Comparison of ENCODE assay signal across 8 cellular contexts in the genomic region with DNA sequence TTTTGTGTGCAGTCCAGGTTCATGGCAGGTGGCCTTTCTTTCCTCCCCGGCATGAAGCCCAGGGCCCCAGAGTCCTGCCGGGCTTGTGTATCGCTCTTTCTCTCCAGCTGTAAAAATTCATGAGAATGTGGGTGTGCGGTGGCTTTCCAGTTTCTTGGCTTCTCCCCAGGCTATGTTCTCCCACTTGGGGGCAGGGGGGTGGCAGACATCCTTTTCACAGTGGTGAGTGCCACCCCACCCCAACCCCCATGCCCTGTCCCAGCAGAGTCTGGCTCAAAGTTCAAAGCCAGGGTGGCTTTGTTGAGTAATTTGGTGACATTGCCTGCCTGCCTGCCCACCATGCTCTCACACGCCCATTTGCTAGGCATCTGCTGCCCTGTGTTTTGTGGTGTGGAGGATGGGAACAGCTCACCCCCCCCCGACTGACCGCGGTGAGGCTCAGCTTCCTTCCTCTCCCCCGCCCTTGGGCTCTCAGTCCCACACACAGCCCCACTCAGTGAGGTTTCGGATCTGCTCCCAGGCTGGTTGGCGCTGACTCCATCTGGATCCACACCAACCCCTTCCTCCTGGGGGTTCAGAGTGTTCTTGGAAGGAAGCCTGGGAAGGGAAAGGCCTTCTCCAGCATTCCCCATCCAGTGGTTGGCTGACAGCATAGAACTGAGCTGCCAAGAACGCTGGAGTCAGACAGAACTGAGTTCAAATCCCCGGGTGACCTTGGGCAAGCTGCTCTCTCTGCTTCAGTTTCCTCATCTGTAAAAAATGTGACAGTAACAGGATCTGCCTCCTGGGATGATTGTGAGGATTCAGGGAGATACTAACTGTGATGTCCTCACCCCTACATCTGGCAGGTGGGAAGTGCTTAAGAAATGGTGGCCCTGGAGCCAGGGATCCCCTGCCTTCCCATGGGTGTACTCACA. TPM values are rescaled to one million over a fixed set of nuclear protein-coding genes. Genes with fewer than 3 reads are reported as not detected.
DNase-seq lines count a peak whose midpoint lies in the region; ATAC-seq and TF ChIP-seq lines count a peak whose summit lies in the region.

No MANE protein-coding gene starts in this region.

- no peak overlapping the region for H3K4me3 Mint-ChIP-seq in activated naive CD4-positive, alpha-beta T cell treated with anti-CD3 and anti-CD28 coated beads, Interleukin-2, amount 10 ng/mL, durations not matched to agents 7 days and 5 days

- H3K36me3 ChIP-seq in mucosa of descending colon (ENCODE audit: low read depth), result no peaks in the 10 kb centered on the region
- H3K36me3 ChIP-seq in upper lobe of right lung, result no peaks in the 10 kb centered on the region

- H3K9me3 Mint-ChIP-seq in activated naive CD4-positive, alpha-beta T cell treated with anti-CD3 and anti-CD28 coated beads, Interleukin-2, amount 50 U/mL, for 72 hours, result no peaks in the 10 kb centered on the region
- no peaks in the 10 kb centered on the region for H3K9me3 Mint-ChIP-seq in activated naive CD4-positive, alpha-beta T cell treated with anti-CD3 and anti-CD28 coated beads, Interleukin-2, amount 10 ng/mL, durations not matched to agents 7 days and 5 days

- H3K4me1 ChIP-seq in mucosa of descending colon (ENCODE audit: low read depth), result peaks cover 56% of the 10 kb centered on the region
- H3K4me1 ChIP-seq in upper lobe of right lung, result peaks cover 74% of the 10 kb centered on the region

- H3K9me3 ChIP-seq in mucosa of descending colon (no peaks in the 10 kb centered on the region), upper lobe of right lung (no peaks in the 10 kb centered on the region)

- peak; percentile 37 to 59 for ATAC-seq in activated naive CD4-positive, alpha-beta T cell treated with anti-CD3 and anti-CD28 coated beads, Interleukin-2, amount 50 U/mL, for 72 hours
- ATAC-seq in HG02943 (IDR thresholded peaks at IDR 0.05; ENCODE audit: low read depth, unreplicated experiment), result peak; percentile 54
- ATAC-seq in mucosa of descending colon, result peak; percentile 41
- ATAC-seq in upper lobe of right lung, result peak; percentile 90

- CTCF ChIA-PET in activated naive CD4-positive, alpha-beta T cell treated with anti-CD3 and anti-CD28 coated beads, Interleukin-2, amount 10 ng/mL, durations not matched to agents 7 days and 5 days (lab: Charles Lee), result interaction anchor here (1.0 to 1.7 kb wide), 2 partner anchors 35 to 68 kb away, joined by 3 to 5 read pairs; partner anchors contain the start of gene CHD9

- in situ Hi-C loops in SK-MEL-5 (cut with HindIII; ENCODE audit: low pct_unique_long_range_greater_than_20kb, low sequenced_read_pairs), result no loop called here

- H3K27me3 Mint-ChIP-seq in activated naive CD4-positive, alpha-beta T cell treated with anti-CD3 and anti-CD28 coated beads, Interleukin-2, amount 10 ng/mL, durations not matched to agents 7 days and 5 days, result peaks cover 17% of the 10 kb centered on the region

- H3K27ac ChIP-seq in upper lobe of right lung, result peak overlapping the region; percentile 80

- H3K27ac Mint-ChIP-seq in activated naive CD4-positive, alpha-beta T cell treated with anti-CD3 and anti-CD28 coated beads, Interleukin-2, amount 50 U/mL, for 72 hours, result no peak overlapping the region
- H3K27ac Mint-ChIP-seq in activated naive CD4-positive, alpha-beta T cell treated with anti-CD3 and anti-CD28 coated beads, Interleukin-2, amount 10 ng/mL, durations not matched to agents 7 days and 5 days, result no peak overlapping the region

- intact Hi-C loops in mucosa of descending colon (cut with DNase I, micrococcal nuclease), result no loop called here
- intact Hi-C loops in upper lobe of right lung (cut with DNase I), result no loop called here

- H3K36me3 Mint-ChIP-seq in activated naive CD4-positive, alpha-beta T cell treated with anti-CD3 and anti-CD28 coated beads, Interleukin-2, amount 50 U/mL, for 72 hours, result no peaks in the 10 kb centered on the region
- no peaks in the 10 kb centered on the region for H3K36me3 Mint-ChIP-seq in activated naive CD4-positive, alpha-beta T cell treated with anti-CD3 and anti-CD28 coated beads, Interleukin-2, amount 10 ng/mL, durations not matched to agents 7 days and 5 days

- no peaks in the 10 kb centered on the region for H3K27me3 ChIP-seq in upper lobe of right lung

- peaks cover 34% of the 10 kb centered on the region for H3K4me1 Mint-ChIP-seq in activated naive CD4-positive, alpha-beta T cell treated with anti-CD3 and anti-CD28 coated beads, Interleukin-2, amount 10 ng/mL, durations not matched to agents 7 days and 5 days

- no peak for DNase-seq in activated naive CD4-positive, alpha-beta T cell treated with anti-CD3 and anti-CD28 coated beads, Interleukin-2, amount 50 U/mL, for 72 hours (ENCODE audit: low spot score in 2 of 2)
- DNase-seq in activated naive CD4-positive, alpha-beta T cell treated with anti-CD3 and anti-CD28 coated beads, Interleukin-2, amount 10 ng/mL, durations not matched to agents 7 days and 5 days, result no peak
- peak; percentile 59 for DNase-seq in SK-MEL-5 (ENCODE audit: low read depth, low spot score)
- peak; percentile 43 for DNase-seq in epithelial cell of esophagus (ENCODE audit: low read depth)
- peak; percentile 77 to 89 (median 81) for DNase-seq in mucosa of descending colon
- peak; percentile 89 for DNase-seq in upper lobe of right lung
- DNase-seq in SK-N-DZ (ENCODE audit: low spot score), result no peak

- TF ChIP-seq CTCF in epithelial cell of esophagus (IDR thresholded peaks at IDR 0.05; ENCODE audit: insufficient read depth, low read depth, low read length, missing control alignments) (no peak), mucosa of descending colon (IDR thresholded peaks at IDR 0.05) (no peak), upper lobe of right lung (IDR thresholded peaks at IDR 0.05) (no peak)

- H3K4me3 ChIP-seq in epithelial cell of esophagus (ENCODE audit: low read length) (no peak overlapping the region), mucosa of descending colon (no peak overlapping the region), upper lobe of right lung (no peak overlapping the region)

RNA-seq across cellular contexts. Expression of gene CHD9, which starts 36.1 kb away (rescaled TPM):
- 10 to 100 TPM; 10.8 to 15.9 TPM for total RNA-seq in activated naive CD4-positive, alpha-beta T cell treated with anti-CD3 and anti-CD28 coated beads, Interleukin-2, amount 50 U/mL, for 72 hours
- 20.3 and 34.6 TPM in 2 replicates for total RNA-seq in SK-MEL-5 (2014; rRNA removed; shearing (Covaris generic))
- 16.1 and 22.4 TPM in 2 replicates for polyA plus RNA-seq in SK-MEL-5 (2015; cell fraction: cytosol; rRNA removed)
- polyA plus RNA-seq in SK-MEL-5 (2015; cell fraction: nucleus; rRNA removed), result 49.9 and 60.2 TPM in 2 replicates
- total RNA-seq in mucosa of descending colon, result 10 to 100 TPM; 65.4 to 95.9 (median 86.6) TPM
- 81.4 TPM for total RNA-seq in upper lobe of right lung
- 13.6 and 17.1 TPM in 2 replicates for polyA plus RNA-seq in SK-N-DZ (2014; cell fraction: cytosol; rRNA removed)
- 23.4 and 32.7 TPM in 2 replicates for polyA plus RNA-seq in SK-N-DZ (2014; cell fraction: nucleus; rRNA removed)

RNA-seq across cellular contexts. Expression of gene CHD9NB, which starts 38.2 kb away (rescaled TPM):
- total RNA-seq in activated naive CD4-positive, alpha-beta T cell treated with anti-CD3 and anti-CD28 coated beads, Interleukin-2, amount 50 U/mL, for 72 hours, result 1 to 10 TPM in 1 of 2 donors, under 1 TPM in 1; 0.14 to 1.5 TPM
- total RNA-seq in SK-MEL-5 (2014; rRNA removed; shearing (Covaris generic)), result 1.2 and 1.9 TPM in 2 replicates
- 0.65 and 2.1 TPM in 2 replicates for polyA plus RNA-seq in SK-MEL-5 (2015; cell fraction: cytosol; rRNA removed)
- 2.6 and 3.5 TPM in 2 replicates for polyA plus RNA-seq in SK-MEL-5 (2015; cell fraction: nucleus; rRNA removed)
- total RNA-seq in mucosa of descending colon (1 to 10 TPM; 2.3 to 5.3 (median 5.2) TPM), upper lobe of right lung (1.1 TPM)
- polyA plus RNA-seq in SK-N-DZ (2014; cell fraction: cytosol; rRNA removed), result not detected in 2 replicates
- polyA plus RNA-seq in SK-N-DZ (2014; cell fraction: nucleus; rRNA removed), result not detected in 2 replicates

Comparison
In these comparisons a context has a peak if more than half of its experiments do, and no peak if none do; other contexts are left out.
1. DNase-seq: peak in SK-MEL-5 (single experiment), epithelial cell of esophagus (single experiment), mucosa of descending colon (3 of 3) and upper lobe of right lung (single experiment); none in activated naive CD4-positive, alpha-beta T cell treated with anti-CD3 and anti-CD28 coated beads, Interleukin-2, amount 50 U/mL, for 72 hours (0 of 2), activated naive CD4-positive, alpha-beta T cell treated with anti-CD3 and anti-CD28 coated beads, Interleukin-2, amount 10 ng/mL, durations not matched to agents 7 days and 5 days (single experiment) and SK-N-DZ (single experiment).
2. Peak in every context shown above with its lines, with median percentiles within 50 percentile points of each other: ATAC-seq.